In the genomic region with DNA sequence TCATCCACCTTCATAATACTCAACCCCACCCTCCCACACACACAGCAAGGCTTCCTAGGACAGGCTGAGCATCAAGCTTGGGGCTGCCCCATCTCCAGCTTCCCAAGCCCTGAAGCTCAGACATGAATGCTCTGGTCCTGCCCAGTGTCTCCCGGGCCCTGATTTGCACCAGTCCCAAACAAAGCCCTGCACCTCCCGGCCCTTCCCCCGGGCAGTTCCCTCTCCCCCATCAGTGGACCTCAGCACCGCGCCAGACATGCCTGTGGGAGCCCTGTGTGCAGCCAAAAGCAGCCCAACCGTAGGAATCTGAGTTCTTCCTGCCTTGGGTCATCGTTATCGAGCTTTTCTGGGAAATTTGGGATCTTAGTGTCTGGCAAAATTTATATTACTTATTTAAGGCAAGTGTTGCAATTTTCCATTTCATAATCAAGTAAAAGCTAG, we compare ENCODE assay signal across 9 cellular contexts.
DNase-seq lines count a peak whose midpoint lies in the region; ATAC-seq and TF ChIP-seq lines count a peak whose summit lies in the region.
"Had no signal": no experiment of that assay in that cellular context is flagged by ENCODE, and none has a peak within 500 bp of the region (broad histone marks: within the 10 kb centered on the region; RNA-seq: fewer than 3 reads in every experiment).

No MANE protein-coding gene starts in this region.

- CTCF ChIA-PET in AG04449 (lab: Yijun Ruan, JAX) (interaction anchor here (0.7 to 1.5 kb wide), 5 partner anchors 10 to 365 kb away, joined by 3 to 6 read pairs (median 3); no protein-coding TSS in a partner anchor), SK-N-SH (lab: Yijun Ruan, JAX) (interaction anchor here (0.6 to 1.2 kb wide), 2 partner anchors 24 to 308 kb away, joined by 3 read pairs; no protein-coding TSS in a partner anchor)

- no peak for TF ChIP-seq RAD21 in SK-N-SH (IDR thresholded peaks at IDR 0.05; ENCODE audit: low read length)

- POLR2A ChIA-PET in AG04449 (lab: Yijun Ruan, JAX): interaction anchor here (0.6 to 1.9 kb wide), 4 partner anchors 22 to 369 kb away, joined by 3 to 12 read pairs (median 6); no protein-coding TSS in a partner anchor
- POLR2A ChIA-PET in SK-N-SH (lab: Yijun Ruan, JAX): no interaction called here

- H3K36me3 ChIP-seq in adipocyte (ENCODE audit: control insufficient read depth, insufficient read depth, low read length, severe bottlenecking) (no peaks in the 10 kb centered on the region), heart right ventricle (no peaks in the 10 kb centered on the region), SK-N-SH (replicated peaks in 1 of 2; ENCODE audit: control insufficient read depth in 1 of 2, insufficient read depth in 2 of 2, low read length in 1 of 2) (no peaks in the 10 kb centered on the region)

- H3K27me3 ChIP-seq in adipocyte (replicated peaks; ENCODE audit: control insufficient read depth, insufficient read depth, low read length) (no peaks in the 10 kb centered on the region), heart right ventricle (peaks cover 0 to 3% (median 0%) of the 10 kb centered on the region in 7 donors), SK-N-SH (ENCODE audit: insufficient read depth) (no peaks in the 10 kb centered on the region)

- H3K9me3 ChIP-seq in adipocyte (ENCODE audit: control insufficient read depth, low read length) (no peaks in the 10 kb centered on the region), heart right ventricle (no peaks in the 10 kb centered on the region), SK-N-SH (no peaks in the 10 kb centered on the region)

- 39 to 48% methylated on average over 8 of the region's 8 CpGs for WGBS in heart right ventricle, 2 donors
- 57% methylated on average over 8 of the region's 8 CpGs for WGBS in SK-N-SH (ENCODE audit: low lambda C conversion rate)

- no peaks in the 10 kb centered on the region for H4K20me1 ChIP-seq in SK-N-SH (ENCODE audit: insufficient read depth)

- no peak overlapping the region for H3K4me2 ChIP-seq in SK-N-SH

- DNase-seq in AG04449 (ENCODE audit: low read depth, low spot score) (peak; percentile 90), adipocyte (ENCODE audit: low read depth) (peak; percentile 98), heart right ventricle (peak; percentile 61 to 71), posterior vena cava (ENCODE audit: low spot score) (peak; percentile 96), SK-N-SH (no peak), NCI-H146 (lab: John Stamatoyannopoulos, UW) (no peak)
- DNase-seq in activated naive CD4-positive, alpha-beta T cell treated with anti-CD3 and anti-CD28 coated beads, Interleukin-2, amount 50 U/mL, for 16 hours: no peak
- DNase-seq: activated CD4-positive, alpha-beta T cell treated with anti-CD3 and anti-CD28 coated beads for 36 hours had no signal

- no peaks in the 10 kb centered on the region for H3F3A ChIP-seq in SK-N-SH (replicated peaks; ENCODE audit: insufficient read depth)

- H3K4me3 ChIP-seq in AG04449 (ENCODE audit: low read depth, low read length): no peak overlapping the region
- no peak overlapping the region for H3K4me3 ChIP-seq in adipocyte (ENCODE audit: low read length)
- H3K4me3 ChIP-seq in heart right ventricle: no peak overlapping the region
- no peak overlapping the region for H3K4me3 ChIP-seq in SK-N-SH (ENCODE audit: low read depth in 2 of 2, low read length in 1 of 2)

- H3K4me1 ChIP-seq in adipocyte (ENCODE audit: control insufficient read depth, insufficient read depth, low read length): peaks cover 35% of the 10 kb centered on the region
- H3K4me1 ChIP-seq in heart right ventricle: peaks cover 3 to 19% (median 7%) of the 10 kb centered on the region in 9 donors
- H3K4me1 ChIP-seq in SK-N-SH (ENCODE audit: control insufficient read depth in 1 of 2, insufficient read depth in 2 of 2, low read depth in 1 of 2, low read length in 1 of 2): no peaks in the 10 kb centered on the region

- TF ChIP-seq EP300 in SK-N-SH (IDR thresholded peaks at IDR 0.05; ENCODE audit: borderline replicate concordance in 1 of 2, low read depth in 1 of 2, low read length in 1 of 2): no peak

- H3K27ac ChIP-seq in heart right ventricle: peak overlapping the region; percentile 22 to 81 (median 76)
- no peak overlapping the region for H3K27ac ChIP-seq in SK-N-SH (ENCODE audit: low read depth in 2 of 2, low read length in 1 of 2)

- H2AFZ ChIP-seq in SK-N-SH (ENCODE audit: low read depth): no peak overlapping the region

- TF ChIP-seq CTCF in AG04449 (IDR thresholded peaks at IDR 0.05; ENCODE audit: insufficient read depth, low read length, missing control alignments): no peak
- TF ChIP-seq CTCF in heart right ventricle (IDR thresholded peaks at IDR 0.05): no peak
- no peak for TF ChIP-seq CTCF in SK-N-SH (IDR thresholded peaks at IDR 0.05)

- intact Hi-C loops in heart right ventricle (cut with DNase I) (loop anchor here in 1 of 10 donors (1.0 kb wide), 1 partner anchor 22 kb away; no protein-coding TSS in a partner anchor), posterior vena cava (cut with DNase I) (no loop called here)

- H3K79me2 ChIP-seq in SK-N-SH (ENCODE audit: insufficient read depth): no peaks in the 10 kb centered on the region

- no peaks in the 10 kb centered on the region for H3K9me2 ChIP-seq in SK-N-SH

- ATAC-seq in heart right ventricle (peak; percentile 92 to 95 (median 94)), HG03439 (IDR thresholded peaks at IDR 0.05; ENCODE audit: unreplicated experiment) (no peak)
- ATAC-seq: activated CD4-positive, alpha-beta T cell treated with anti-CD3 and anti-CD28 coated beads for 36 hours had no signal

- H3K9ac ChIP-seq in adipocyte (ENCODE audit: low read length) (peak overlapping the region; percentile 87), SK-N-SH (no peak overlapping the region)

TF ChIP-seq in SK-N-SH, 30 proteins besides CTCF, POLR2A, EP300 and RAD21:
- TF ChIP-seq SIN3A (IDR thresholded peaks at IDR 0.05; ENCODE audit: borderline replicate concordance, low read depth, low read length): no peak
- no peak for TF ChIP-seq POLR2AphosphoS5 (IDR thresholded peaks at IDR 0.05; ENCODE audit: low read depth, low read length)
- TF ChIP-seq TAF1 (IDR thresholded peaks at IDR 0.05; ENCODE audit: borderline replicate concordance, low read depth, low read length): no peak
- TF ChIP-seq NRF1 (IDR thresholded peaks at IDR 0.05; ENCODE audit: low read depth, low read length): no peak
- TF ChIP-seq GATA2 (CRISPR knock-in tag; IDR thresholded peaks at IDR 0.05): no peak
TF ChIP-seq in SK-N-SH: peak in this region for 0.

Comparison
In these comparisons a context has a peak if more than half of its experiments do, and no peak if none do; other contexts are left out.
1. DNase-seq: peak in AG04449 (single experiment), adipocyte (single experiment), heart right ventricle (2 of 2) and posterior vena cava (single experiment); none in SK-N-SH (single experiment), activated naive CD4-positive, alpha-beta T cell treated with anti-CD3 and anti-CD28 coated beads, Interleukin-2, amount 50 U/mL, for 16 hours (single experiment) and NCI-H146 (single experiment).
2. H3K27ac ChIP-seq: peak in heart right ventricle (10 of 10); none in SK-N-SH (0 of 2).